In genomic region chr5:64790210-64790609, GRCh38 we compare ENCODE assay signal across 26 cellular contexts. TPM values are rescaled to one million over a fixed set of nuclear protein-coding genes. Genes with fewer than 3 reads are reported as not detected.
DNase-seq lines count a peak whose midpoint lies in the region; ATAC-seq, FAIRE-seq and TF ChIP-seq lines count a peak whose summit lies in the region.
"Had no signal": no experiment of that assay in that cellular context is flagged by ENCODE, and none has a peak within 500 bp of the region (broad histone marks: within the 10 kb centered on the region; RNA-seq: fewer than 3 reads in every experiment).

No MANE protein-coding gene starts in this region.

- H4K20me1 ChIP-seq in K562 (replicated peaks; ENCODE audit: control insufficient read depth, insufficient read depth, low read length) = no peaks in the 10 kb centered on the region
- H4K20me1 ChIP-seq in osteoblast (ENCODE audit: insufficient read depth, low read length) = no peaks in the 10 kb centered on the region

- H3K4me2 ChIP-seq in K562 (ENCODE audit: insufficient read depth, low read length) (no peak overlapping the region), osteoblast (ENCODE audit: insufficient read depth, low read length) (no peak overlapping the region)

- in situ Hi-C loops in K562 (cut with MboI) = loop anchor here (25.0 kb wide), 1 partner anchor 553 kb away; no protein-coding TSS in a partner anchor

- no peaks in the 10 kb centered on the region for H3K9me1 ChIP-seq in K562 (ENCODE audit: control insufficient read depth, insufficient read depth, low read length)

- whole genome bisulfite sequencing in K562 (ENCODE audit: insufficient coverage, low coverage, missing lambda C conversion rate) = 50% methylated on average over 1 of the region's 1 CpG

- H3K4me3 ChIP-seq in K562 (no peak overlapping the region), osteoblast (ENCODE audit: insufficient read depth, low read length) (no peak overlapping the region)
- no peak overlapping the region for H3K4me3 ChIP-seq in CD8-positive, alpha-beta memory T cell (ENCODE audit: low read length)
- H3K4me3 ChIP-seq: pancreas, suprapubic skin had no signal

- no peak for TF ChIP-seq POLR2A in K562 (conservative IDR thresholded peaks at IDR 0.05)

- BruUV-seq in K562 (replicated peaks; lab: Mats Ljungman, UMichigan) = no TSS peak

- CTCF ChIA-PET in K562 (lab: Yijun Ruan, JAX; ENCODE audit: low intra/inter-chr PET ratio) = no interaction called here
- CTCF ChIA-PET in CD8-positive, alpha-beta memory T cell (lab: Charles Lee) = no interaction called here

- H3K27ac Mint-ChIP-seq in activated T-cell treated with anti-CD3 and anti-CD28 coated beads, Interleukin-2, amount 50 U/mL, for 72 hours = peak overlapping the region; percentile 15
- H3K27ac Mint-ChIP-seq in CD8-positive, alpha-beta memory T cell = no peak overlapping the region
- H3K27ac Mint-ChIP-seq: activated naive CD8-positive, alpha-beta T cell treated with anti-CD3 and anti-CD28 coated beads, Interleukin-2, amount 10 ng/mL, durations not matched to agents 7 days and 5 days; nephron; stimulated activated effector memory CD8-positive, alpha-beta T cell treated with anti-CD3 and anti-CD28 coated beads, Interleukin-12 subunit alpha, Interleukin-12 subunit beta, amount 100 ng/mL, for 72 hours had no signal

- H3K36me3 ChIP-seq in K562 (ENCODE audit: control insufficient read depth, insufficient read depth, low read length) = peaks cover 12% of the 10 kb centered on the region
- H3K36me3 ChIP-seq in osteoblast (ENCODE audit: insufficient read depth, low read length) = no peaks in the 10 kb centered on the region
- peaks cover 5% of the 10 kb centered on the region for H3K36me3 ChIP-seq in CD8-positive, alpha-beta memory T cell (ENCODE audit: insufficient read depth, low read length)

- no peak for TF ChIP-seq EP300 in K562 (IDR thresholded peaks at IDR 0.05; ENCODE audit: low read length)

- H3K27ac ChIP-seq in K562 (ENCODE audit: extremely low read depth, low read depth, low read length) (no peak overlapping the region), osteoblast (ENCODE audit: low read depth, low read length) (no peak overlapping the region)
- no peak overlapping the region for H3K27ac ChIP-seq in CD8-positive, alpha-beta memory T cell (ENCODE audit: low read depth, low read length)
- H3K27ac ChIP-seq: pancreas, suprapubic skin had no signal

- intact Hi-C loops in K562 (cut with micrococcal nuclease) = no loop called here

- no peaks in the 10 kb centered on the region for H3K9me3 ChIP-seq in K562 (replicated peaks; ENCODE audit: control insufficient read depth, insufficient read depth, low read depth, low read length)
- no peaks in the 10 kb centered on the region for H3K9me3 ChIP-seq in osteoblast (ENCODE audit: low read depth, low read length)
- no peaks in the 10 kb centered on the region for H3K9me3 ChIP-seq in CD8-positive, alpha-beta memory T cell (ENCODE audit: low read length)
- H3K9me3 ChIP-seq: pancreas, suprapubic skin had no signal

- no peaks in the 10 kb centered on the region for H3K4me1 Mint-ChIP-seq in activated T-cell treated with anti-CD3 and anti-CD28 coated beads, Interleukin-2, amount 50 U/mL, for 72 hours (ENCODE audit: low read depth)
- H3K4me1 Mint-ChIP-seq in CD8-positive, alpha-beta memory T cell = no peaks in the 10 kb centered on the region
- H3K4me1 Mint-ChIP-seq: nephron; stimulated activated effector memory CD8-positive, alpha-beta T cell treated with anti-CD3 and anti-CD28 coated beads, Interleukin-12 subunit alpha, Interleukin-12 subunit beta, amount 100 ng/mL, for 72 hours had no signal

- no peaks in the 10 kb centered on the region for H3K9me3 Mint-ChIP-seq in activated T-cell treated with anti-CD3 and anti-CD28 coated beads, Interleukin-2, amount 50 U/mL, for 72 hours
- H3K9me3 Mint-ChIP-seq in CD8-positive, alpha-beta memory T cell = no peaks in the 10 kb centered on the region
- H3K9me3 Mint-ChIP-seq: activated naive CD8-positive, alpha-beta T cell treated with anti-CD3 and anti-CD28 coated beads, Interleukin-2, amount 10 ng/mL, durations not matched to agents 7 days and 5 days; nephron; stimulated activated effector memory CD8-positive, alpha-beta T cell treated with anti-CD3 and anti-CD28 coated beads, Interleukin-12 subunit alpha, Interleukin-12 subunit beta, amount 100 ng/mL, for 72 hours had no signal

- POLR2A ChIA-PET in K562 (lab: Yijun Ruan, JAX) = no interaction called here
- POLR2A ChIA-PET in CD8-positive, alpha-beta memory T cell (lab: Charles Lee) = no interaction called here

- ATAC-seq in activated T-cell treated with anti-CD3 and anti-CD28 coated beads, Interleukin-2, amount 50 U/mL, for 72 hours (replicated peaks in 1 of 2) = peak in 1 of 2 donors; percentile 92
- no peak for ATAC-seq in K562
- ATAC-seq: esophagus mucosa; pancreas; stimulated activated effector memory CD8-positive, alpha-beta T cell treated with anti-CD3 and anti-CD28 coated beads, Interleukin-12 subunit alpha, Interleukin-12 subunit beta, amount 100 ng/mL, for 72 hours had no signal

- TF ChIP-seq CTCF in K562 (IDR thresholded peaks at IDR 0.05 in 2 of 3, conservative IDR thresholded peaks at IDR 0.05 in 1 of 3; ENCODE audit: insufficient read depth in 2 of 3, low read depth in 1 of 3, low read length in 3 of 3) (no peak), osteoblast (IDR thresholded peaks at IDR 0.05; ENCODE audit: extremely low read depth, low read depth, low read length) (no peak)

- no peaks in the 10 kb centered on the region for H3K4me1 ChIP-seq in K562 (replicated peaks in 1 of 2; ENCODE audit: control insufficient read depth in 2 of 2, insufficient read depth in 2 of 2, low read length in 2 of 2)
- peaks cover 18% of the 10 kb centered on the region for H3K4me1 ChIP-seq in osteoblast (ENCODE audit: insufficient read depth, low read length)
- H3K4me1 ChIP-seq in CD8-positive, alpha-beta memory T cell (ENCODE audit: insufficient read depth, low read length) = no peaks in the 10 kb centered on the region
- H3K4me1 ChIP-seq: suprapubic skin had no signal

- H3K36me3 Mint-ChIP-seq in activated T-cell treated with anti-CD3 and anti-CD28 coated beads, Interleukin-2, amount 50 U/mL, for 72 hours (ENCODE audit: insufficient read depth in 2 of 2) = peaks cover 3 to 6% of the 10 kb centered on the region in 2 donors
- H3K36me3 Mint-ChIP-seq in CD8-positive, alpha-beta memory T cell = peaks cover 10 to 64% (median 13%) of the 10 kb centered on the region in 3 donors

- H3K4me3 Mint-ChIP-seq in activated T-cell treated with anti-CD3 and anti-CD28 coated beads, Interleukin-2, amount 50 U/mL, for 72 hours = peak overlapping the region in 1 of 2 donors; percentile 3
- H3K4me3 Mint-ChIP-seq in CD8-positive, alpha-beta memory T cell = no peak overlapping the region
- H3K4me3 Mint-ChIP-seq: activated naive CD8-positive, alpha-beta T cell treated with anti-CD3 and anti-CD28 coated beads, Interleukin-2, amount 10 ng/mL, durations not matched to agents 7 days and 5 days; nephron; stimulated activated effector memory CD8-positive, alpha-beta T cell treated with anti-CD3 and anti-CD28 coated beads, Interleukin-12 subunit alpha, Interleukin-12 subunit beta, amount 100 ng/mL, for 72 hours had no signal

- no peak for FAIRE-seq in K562 (lab: Jason Lieb, UNC)
- FAIRE-seq: islet of Langerhans, pancreas, urothelium cell line had no signal

- no peak overlapping the region for H3K9ac ChIP-seq in K562 (ENCODE audit: insufficient read depth in 1 of 2, low read depth in 2 of 2, low read length in 2 of 2)

- no peak overlapping the region for H2AFZ ChIP-seq in K562 (ENCODE audit: low read depth, low read length)
- H2AFZ ChIP-seq in osteoblast (ENCODE audit: low read length) = no peak overlapping the region

- no peaks in the 10 kb centered on the region for H3K27me3 Mint-ChIP-seq in activated T-cell treated with anti-CD3 and anti-CD28 coated beads, Interleukin-2, amount 50 U/mL, for 72 hours (ENCODE audit: low read depth)
- H3K27me3 Mint-ChIP-seq in CD8-positive, alpha-beta memory T cell = no peaks in the 10 kb centered on the region
- H3K27me3 Mint-ChIP-seq: activated naive CD8-positive, alpha-beta T cell treated with anti-CD3 and anti-CD28 coated beads, Interleukin-2, amount 10 ng/mL, durations not matched to agents 7 days and 5 days had no signal

- DNase-seq in activated T-cell treated with anti-CD3 and anti-CD28 coated beads, Interleukin-2, amount 50 U/mL, for 72 hours = no peak
- no peak for DNase-seq in activated T-cell treated with anti-CD3 and anti-CD28 coated beads, Interleukin-2, amount 50 U/mL, for 48 hours
- DNase-seq in M059J (ENCODE audit: low read depth) (peak; percentile 15), K562 (ENCODE audit: extremely low read depth in 1 of 4, low spot score in 3 of 4) (no peak), osteoblast (ENCODE audit: insufficient read length, low spot score, missing footprints) (peak; percentile 18), mucosa of gallbladder (ENCODE audit: low spot score) (no peak)
- DNase-seq in activated naive CD4-positive, alpha-beta T cell treated with anti-CD3 and anti-CD28 coated beads, Interleukin-2, amount 50 U/mL, for 16 hours = no peak
- DNase-seq in CD8-positive, alpha-beta memory T cell = no peak
- DNase-seq: ACHN; activated CD8-positive, alpha-beta memory T cell treated with anti-CD3 and anti-CD28 coated beads for 24 hours; activated naive CD8-positive, alpha-beta T cell treated with anti-CD3 and anti-CD28 coated beads, Interleukin-2, amount 10 ng/mL, durations not matched to agents 7 days and 5 days; DMS79; effector CD8-positive, alpha-beta T cell; GOT3; hypothalamus; NCI-H2081 treated with DMSO at 0.1 percent for 48 hours; NCI-H345; NCI-H748 treated with DMSO at 0.1 percent for 48 hours; pancreas; stimulated activated CD4-positive, alpha-beta T cell treated with anti-CD3 and anti-CD28 coated beads, Interleukin-2, amount 100 ng/mL, for 48 hours had no signal

- no peaks in the 10 kb centered on the region for H3K79me2 ChIP-seq in K562 (ENCODE audit: control insufficient read depth, insufficient read depth, low read length)
- H3K79me2 ChIP-seq in osteoblast (ENCODE audit: insufficient read depth, low read length) = no peaks in the 10 kb centered on the region

- TF ChIP-seq RAD21 in K562 (CRISPR knock-in tag; conservative IDR thresholded peaks at IDR 0.05 in 1 of 2, IDR thresholded peaks at IDR 0.05 in 1 of 2) = no peak

- H3K27me3 ChIP-seq in K562 (ENCODE audit: control insufficient read depth in 2 of 2, insufficient read depth in 2 of 2, low read length in 2 of 2) = no peaks in the 10 kb centered on the region
- H3K27me3 ChIP-seq in osteoblast (ENCODE audit: insufficient read depth, low read length) = no peaks in the 10 kb centered on the region
- no peaks in the 10 kb centered on the region for H3K27me3 ChIP-seq in CD8-positive, alpha-beta memory T cell (ENCODE audit: insufficient read depth, low read length, poor library complexity, severe bottlenecking)
- H3K27me3 ChIP-seq: pancreas, suprapubic skin had no signal

RNA-seq across cellular contexts. Expression of gene CWC27, which starts 21.5 kb away (rescaled TPM):
- 10 to 100 TPM; 37.5 to 39.1 TPM for total RNA-seq in activated T-cell treated with anti-CD3 and anti-CD28 coated beads, Interleukin-2, amount 50 U/mL, for 72 hours
- 8.7 and 10.6 TPM in 2 replicates for total RNA-seq in M059J (2014; rRNA removed; shearing (Covaris generic))
- 10.5 and 54.8 TPM in 2 replicates for total RNA-seq in K562 (2011; cell fraction: chromatin; rRNA removed; ENCODE audit: low replicate concordance)
- total RNA-seq in K562 (2011; cell fraction: nucleolus; rRNA removed) = 7.0 and 10.1 TPM in 2 replicates
- 17.9 and 28.3 TPM in 2 replicates for total RNA-seq in K562 (2011; cell fraction: nucleoplasm; rRNA removed)
- 19.5 and 19.7 TPM in 2 replicates for total RNA-seq in K562 (2014; rRNA removed)
- 40.9 and 47.4 TPM in 2 replicates for total RNA-seq in K562 (2014; rRNA removed; fragmentation: Illumina TruSeq; extraction: Trizol)
- 33.2 and 38.0 TPM in 2 replicates for total RNA-seq in K562 (2015; rRNA removed; fragmentation: Illumina TruSeq; extraction: Trizol)
- 25.6 and 28.0 TPM in 2 replicates for total RNA-seq in K562 (2021)
- 26.8 and 38.3 TPM in 2 replicates for polyA plus RNA-seq in K562 (2011; rRNA removed)
- polyA plus RNA-seq in K562 (2011; cell fraction: cytosol; rRNA removed) = 5.6 and 20.5 TPM in 2 replicates
- 5.2 and 9.0 TPM in 2 replicates for polyA plus RNA-seq in K562 (2011; cell fraction: nucleus; rRNA removed)
- polyA plus RNA-seq in K562 (2012) = 23.4 and 29.1 TPM in 2 replicates
- 39.5 and 46.4 TPM in 2 replicates for polyA plus RNA-seq in K562 (2014; fragmentation: Illumina TruSeq; extraction: Trizol)
- 10 to 100 TPM; 42.9 to 49.3 TPM for polyA plus RNA-seq in K562 (2014; fragmentation: Nextera tagmentation; extraction: Ambion mirVana)
- 27.9 and 34.1 TPM in 2 replicates for polyA plus RNA-seq in K562 (2014; rRNA removed)
- 71.0 and 76.0 TPM in 2 replicates for polyA minus RNA-seq in K562 (2011; rRNA and poly(A)+ RNA removed)
- polyA minus RNA-seq in K562 (2011; cell fraction: cytosol; rRNA and poly(A)+ RNA removed) = 10.1 and 13.3 TPM in 2 replicates
- polyA minus RNA-seq in K562 (2011; cell fraction: nucleus; rRNA and poly(A)+ RNA removed) = 27.5 and 43.1 TPM in 2 replicates
- 12.4 and 13.4 TPM in 2 replicates for total RNA-seq in osteoblast
- total RNA-seq in mucosa of gallbladder = 21.1 TPM
- 10 to 100 TPM; 36.3 to 38.0 TPM for total RNA-seq in CD8-positive, alpha-beta memory T cell
- 32.8 TPM for polyA plus RNA-seq in CD8-positive, alpha-beta memory T cell

RNA-seq across cellular contexts. Expression of gene SREK1IP1, which starts 21.7 kb away (rescaled TPM):
- 10 to 100 TPM; 22.9 to 28.7 TPM for total RNA-seq in activated T-cell treated with anti-CD3 and anti-CD28 coated beads, Interleukin-2, amount 50 U/mL, for 72 hours
- total RNA-seq in M059J (2014; rRNA removed; shearing (Covaris generic)) = 4.1 and 7.6 TPM in 2 replicates
- total RNA-seq in K562 (2011; cell fraction: chromatin; rRNA removed; ENCODE audit: low replicate concordance) = 2.3 and 5.4 TPM in 2 replicates
- 2.8 TPM in 2 replicates for total RNA-seq in K562 (2011; cell fraction: nucleolus; rRNA removed)
- 3.8 and 8.7 TPM in 2 replicates for total RNA-seq in K562 (2011; cell fraction: nucleoplasm; rRNA removed)
- total RNA-seq in K562 (2014; rRNA removed) = 6.9 and 8.2 TPM in 2 replicates
- 21.7 and 23.7 TPM in 2 replicates for total RNA-seq in K562 (2014; rRNA removed; fragmentation: Illumina TruSeq; extraction: Trizol)
- 19.2 and 21.3 TPM in 2 replicates for total RNA-seq in K562 (2015; rRNA removed; fragmentation: Illumina TruSeq; extraction: Trizol)
- total RNA-seq in K562 (2021) = 27.3 and 27.7 TPM in 2 replicates
- polyA plus RNA-seq in K562 (2011; rRNA removed) = 6.4 and 9.8 TPM in 2 replicates
- polyA plus RNA-seq in K562 (2011; cell fraction: cytosol; rRNA removed) = 4.1 and 5.3 TPM in 2 replicates
- polyA plus RNA-seq in K562 (2011; cell fraction: nucleus; rRNA removed) = 2.1 and 2.8 TPM in 2 replicates
- polyA plus RNA-seq in K562 (2012) = 8.1 and 21.0 TPM in 2 replicates
- 23.0 and 23.9 TPM in 2 replicates for polyA plus RNA-seq in K562 (2014; fragmentation: Illumina TruSeq; extraction: Trizol)
- 10 to 100 TPM; 29.8 to 45.2 TPM for polyA plus RNA-seq in K562 (2014; fragmentation: Nextera tagmentation; extraction: Ambion mirVana)
- polyA plus RNA-seq in K562 (2014; rRNA removed) = 8.5 and 9.3 TPM in 2 replicates
- 8.1 and 8.8 TPM in 2 replicates for polyA minus RNA-seq in K562 (2011; rRNA and poly(A)+ RNA removed)
- 9.5 and 12.1 TPM in 2 replicates for polyA minus RNA-seq in K562 (2011; cell fraction: cytosol; rRNA and poly(A)+ RNA removed)
- polyA minus RNA-seq in K562 (2011; cell fraction: nucleus; rRNA and poly(A)+ RNA removed) = 3.6 and 6.4 TPM in 2 replicates
- total RNA-seq in osteoblast = 9.4 and 10.3 TPM in 2 replicates
- total RNA-seq in mucosa of gallbladder = 17.1 TPM
- total RNA-seq in CD8-positive, alpha-beta memory T cell = 10 to 100 TPM; 27.3 to 28.2 TPM
- 27.7 TPM for polyA plus RNA-seq in CD8-positive, alpha-beta memory T cell

Comparison
In these comparisons a context has a peak if more than half of its experiments do, and no peak if none do; other contexts are left out.
1. DNase-seq: peak in M059J (single experiment) and osteoblast (single experiment); none in activated T-cell treated with anti-CD3 and anti-CD28 coated beads, Interleukin-2, amount 50 U/mL, for 72 hours (0 of 2), activated T-cell treated with anti-CD3 and anti-CD28 coated beads, Interleukin-2, amount 50 U/mL, for 48 hours (0 of 2), K562 (0 of 4), mucosa of gallbladder (single experiment), activated naive CD4-positive, alpha-beta T cell treated with anti-CD3 and anti-CD28 coated beads, Interleukin-2, amount 50 U/mL, for 16 hours (single experiment) and CD8-positive, alpha-beta memory T cell (0 of 5).